In genomic region chr11:64874308-64874707, GRCh38 we compare ENCODE assay signal across 8 cellular contexts. TPM values are rescaled to one million over a fixed set of nuclear protein-coding genes. Genes with fewer than 3 reads are reported as not detected.
DNase-seq lines count a peak whose midpoint lies in the region; TF ChIP-seq lines count a peak whose summit lies in the region.
"Had no signal": no experiment of that assay in that cellular context is flagged by ENCODE, and none has a peak within 500 bp of the region (broad histone marks: within the 10 kb centered on the region; RNA-seq: fewer than 3 reads in every experiment).

No MANE protein-coding gene starts in this region.

- intact Hi-C loops in A673 (cut with micrococcal nuclease; ENCODE audit: unreplicated experiment): no loop called here

- H3K4me1 ChIP-seq in Loucy (ENCODE audit: insufficient read depth, low read length, poor library complexity, severe bottlenecking) (peaks cover 67% of the 10 kb centered on the region), A673 (ENCODE audit: insufficient read depth, low read length, poor library complexity, severe bottlenecking) (peaks cover 21% of the 10 kb centered on the region)

- TF ChIP-seq CTCF in Loucy (conservative IDR thresholded peaks at IDR 0.05; ENCODE audit: low read length) (no peak), astrocyte of the spinal cord (IDR thresholded peaks at IDR 0.05; ENCODE audit: low read depth, low read length) (no peak), GM20000 (IDR thresholded peaks at IDR 0.05; ENCODE audit: extremely low read depth, missing control alignments) (no peak), A673 (conservative IDR thresholded peaks at IDR 0.05; ENCODE audit: low read depth, low read length) (no peak)

- peaks cover 20% of the 10 kb centered on the region for H4K20me1 ChIP-seq in Loucy (ENCODE audit: insufficient read depth, low read length, poor library complexity, severe bottlenecking)

- H3K9me2 ChIP-seq in Loucy (replicated peaks; ENCODE audit: low read depth, low read length): no peaks in the 10 kb centered on the region

- peak overlapping the region; percentile 15 for H3K4me3 ChIP-seq in Loucy (ENCODE audit: low read length, poor library complexity, severe bottlenecking)
- no peak overlapping the region for H3K4me3 ChIP-seq in astrocyte of the spinal cord (ENCODE audit: low read depth, low read length)
- no peak overlapping the region for H3K4me3 ChIP-seq in MG63
- no peak overlapping the region for H3K4me3 ChIP-seq in A673 (ENCODE audit: low read depth, low read length, poor library complexity, severe bottlenecking)

- CTCF ChIA-PET in A673 (lab: Charles Lee): no interaction called here

- H3K9me3 ChIP-seq in Loucy (ENCODE audit: insufficient read depth, low read depth, low read length) (no peaks in the 10 kb centered on the region), MG63 (no peaks in the 10 kb centered on the region), A673 (ENCODE audit: low read depth, low read length, poor library complexity, severe bottlenecking) (no peaks in the 10 kb centered on the region)

- no peak overlapping the region for H2AFZ ChIP-seq in Loucy (ENCODE audit: low read length)

- H3K36me3 ChIP-seq in Loucy (ENCODE audit: insufficient read depth, low read length): peaks cover 3% of the 10 kb centered on the region; the same call in 1 of the 2 replicates
- peaks cover 53% of the 10 kb centered on the region for H3K36me3 ChIP-seq in MG63
- H3K36me3 ChIP-seq in A673 (ENCODE audit: insufficient read depth, low read length, poor library complexity, severe bottlenecking): peaks cover 14% of the 10 kb centered on the region

- POLR2A ChIA-PET in A673 (lab: Charles Lee; ENCODE audit: low non-redundant PET): no interaction called here

- H3K27ac ChIP-seq in A673 (ENCODE audit: low read depth, low read length, poor library complexity, severe bottlenecking): no peak overlapping the region

- peaks cover 87% of the 10 kb centered on the region for H3K79me2 ChIP-seq in Loucy (ENCODE audit: insufficient read depth, low read length)

- peak overlapping the region; percentile 93 for H3K4me2 ChIP-seq in Loucy (ENCODE audit: low read depth, low read length, poor library complexity, severe bottlenecking)

- H3K27me3 ChIP-seq in Loucy (ENCODE audit: insufficient read depth, low read length, poor library complexity, severe bottlenecking) (no peaks in the 10 kb centered on the region), MG63 (no peaks in the 10 kb centered on the region), A673 (replicated peaks; ENCODE audit: insufficient read depth, low read depth, low read length, poor library complexity) (no peaks in the 10 kb centered on the region)

- no peaks in the 10 kb centered on the region for H3F3A ChIP-seq in Loucy (ENCODE audit: low read depth)

- BruUV-seq in A673 (replicated peaks; lab: Mats Ljungman, UMichigan): no TSS peak

- no peak overlapping the region for H3K9ac ChIP-seq in Loucy (ENCODE audit: low read depth, low read length, poor library complexity, severe bottlenecking)

- DNase-seq in astrocyte of the spinal cord (ENCODE audit: low read depth, low spot score) (peak; percentile 52), pons (ENCODE audit: low spot score) (peak; percentile 94), MG63 (no peak), GM20000 (ENCODE audit: low spot score) (no peak), A673 (ENCODE audit: low spot score) (no peak)
- DNase-seq: activated effector memory CD4-positive, alpha-beta T cell treated with Interleukin-2 at 50 U/mL for 16 hours; NCI-H510A had no signal

- in situ Hi-C loops in astrocyte of the spinal cord (cut with HindIII; ENCODE audit: low sequenced_read_pairs): no loop called here

RNA-seq across cellular contexts. Expression of gene EHD1, which starts 4.1 kb away (rescaled TPM):
- total RNA-seq in MG63 (2014; rRNA removed; shearing (Covaris generic); ENCODE audit: low replicate concordance): 62.9 and 64.8 TPM in 2 replicates
- total RNA-seq in A673 (2021): 53.3 and 63.1 TPM in 2 replicates

RNA-seq across cellular contexts. Expression of gene CDC42BPG, which starts 29.9 kb away (rescaled TPM):
- total RNA-seq in MG63 (2014; rRNA removed; shearing (Covaris generic); ENCODE audit: low replicate concordance): 0.07 and 0.36 TPM in 2 replicates
- total RNA-seq in A673 (2021): 4.6 and 6.6 TPM in 2 replicates

RNA-seq across cellular contexts. Expression of gene ATG2A, which starts 42.7 kb away (rescaled TPM):
- total RNA-seq in MG63 (2014; rRNA removed; shearing (Covaris generic); ENCODE audit: low replicate concordance): 4.6 and 18.6 TPM in 2 replicates
- total RNA-seq in A673 (2021): 28.6 and 29.6 TPM in 2 replicates

RNA-seq across cellular contexts. Expression of gene PPP2R5B, which starts 50.2 kb away (rescaled TPM):
- total RNA-seq in MG63 (2014; rRNA removed; shearing (Covaris generic); ENCODE audit: low replicate concordance): 5.4 and 8.8 TPM in 2 replicates
- 16.1 and 17.2 TPM in 2 replicates for total RNA-seq in A673 (2021)

Comparison
In these comparisons a context has a peak if more than half of its experiments do, and no peak if none do; other contexts are left out.
1. DNase-seq: peak in astrocyte of the spinal cord (single experiment) and pons (single experiment); none in MG63 (single experiment), GM20000 (single experiment) and A673 (single experiment).